8 cellular contexts compared by ENCODE assay signal in the genomic region with DNA sequence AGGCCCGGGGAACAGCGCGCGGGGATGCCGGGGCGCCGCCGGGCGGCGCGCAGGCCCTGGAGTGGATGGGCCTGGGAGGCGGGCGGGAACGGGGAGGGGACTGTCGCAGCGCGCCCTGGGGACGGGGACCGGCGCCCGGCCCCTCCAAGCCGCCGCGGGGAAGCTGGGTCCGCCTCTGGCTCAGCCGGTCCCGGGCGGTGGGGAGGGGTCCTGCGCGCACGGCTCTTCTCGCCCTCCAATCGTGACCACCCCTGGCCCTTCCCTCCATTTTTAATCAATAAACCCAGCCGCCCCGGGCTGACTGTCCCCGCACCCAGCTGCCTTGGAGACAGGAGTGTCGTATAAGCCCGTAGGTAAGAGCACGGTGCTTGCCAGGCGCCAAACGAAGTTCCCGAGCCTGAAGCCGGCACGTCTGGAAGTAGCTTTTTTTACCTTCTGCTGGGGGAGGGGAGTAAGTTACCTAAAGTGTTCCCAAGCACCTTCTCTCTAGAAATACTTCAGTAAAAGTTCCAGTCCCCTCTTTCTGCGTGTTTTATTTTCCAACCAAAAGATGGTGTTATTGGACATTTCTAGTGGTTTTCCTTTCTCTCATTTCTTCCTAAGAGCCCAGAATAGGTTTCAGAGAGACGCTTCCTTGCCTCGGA. TPM values are rescaled to one million over a fixed set of nuclear protein-coding genes. Genes with fewer than 3 reads are reported as not detected.
DNase-seq lines count a peak whose midpoint lies in the region; ATAC-seq, FAIRE-seq and TF ChIP-seq lines count a peak whose summit lies in the region.

No MANE protein-coding gene starts in this region.

- H3K4me3 ChIP-seq in BLaER1 treated with 17β-estradiol and CSF1 and Interleukin-3, amounts not matched to agents 10 nM and 100 nM, result peak overlapping the region; percentile 59 to 89 (median 78)
- H3K4me3 ChIP-seq in NT2/D1 (ENCODE audit: insufficient read length, low read depth) (peak overlapping the region; percentile 40), pancreas (peak overlapping the region; percentile 36 to 69 (median 56)), uterus (peak overlapping the region; percentile 40 to 59)

- no peaks in the 10 kb centered on the region for H3K36me3 Mint-ChIP-seq in activated naive CD4-positive, alpha-beta T cell treated with anti-CD3 and anti-CD28 coated beads, Interleukin-2, amount 50 U/mL, for 72 hours

- no peaks in the 10 kb centered on the region for H3K27me3 ChIP-seq in BLaER1 treated with 17β-estradiol and CSF1 and Interleukin-3, amounts not matched to agents 10 nM and 100 nM
- H3K27me3 ChIP-seq in NT2/D1 (ENCODE audit: insufficient read depth, insufficient read length), result no peaks in the 10 kb centered on the region
- H3K27me3 ChIP-seq in pancreas, result no peaks in the 10 kb centered on the region
- H3K27me3 ChIP-seq in uterus, result no peaks in the 10 kb centered on the region

- intact Hi-C loops in Right ventricle myocardium superior (cut with DNase I), result loop anchor here (5.0 kb wide), 1 partner anchor 56 kb away; a partner anchor contains a TSS
- intact Hi-C loops in pancreas (cut with DNase I), result no loop called here
- intact Hi-C loops in uterus (cut with DNase I; ENCODE audit: low total_unique reads), result loop anchor here (10.0 kb wide), 1 partner anchor 58 kb away; a partner anchor contains a TSS

- peaks cover 0 to 17% (median 4%) of the 10 kb centered on the region in 11 experiments; a peak in 7 of 22 replicates for H3K36me3 ChIP-seq in BLaER1 treated with 17β-estradiol and CSF1 and Interleukin-3, amounts not matched to agents 10 nM and 100 nM
- H3K36me3 ChIP-seq in NT2/D1 (ENCODE audit: insufficient read depth, insufficient read length, low read length) (peaks cover 22% of the 10 kb centered on the region), pancreas (no peaks in the 10 kb centered on the region), uterus (no peaks in the 10 kb centered on the region)

- no peak for TF ChIP-seq CTCF in pancreas (IDR thresholded peaks at IDR 0.05)
- no peak for TF ChIP-seq CTCF in uterus (IDR thresholded peaks at IDR 0.05)

- peak overlapping the region; percentile 89 to 97 for H3K27ac Mint-ChIP-seq in activated naive CD4-positive, alpha-beta T cell treated with anti-CD3 and anti-CD28 coated beads, Interleukin-2, amount 50 U/mL, for 72 hours

- ATAC-seq in HG03520 (IDR thresholded peaks at IDR 0.05; ENCODE audit: unreplicated experiment) (peak; percentile 33), Right ventricle myocardium superior (ENCODE audit: poor library complexity) (peak; percentile 54), pancreas (peak; percentile 42 to 63 (median 62))
- peak; percentile 45 to 65 for ATAC-seq in activated naive CD4-positive, alpha-beta T cell treated with anti-CD3 and anti-CD28 coated beads, Interleukin-2, amount 50 U/mL, for 72 hours

- peaks cover 0 to 15% (median 7%) of the 10 kb centered on the region in 11 experiments; a peak in 6 of 22 replicates for H3K9me3 ChIP-seq in BLaER1 treated with 17β-estradiol and CSF1 and Interleukin-3, amounts not matched to agents 10 nM and 100 nM (replicated peaks in 1 of 11)
- H3K9me3 ChIP-seq in NT2/D1 (ENCODE audit: insufficient read depth, low read length) (no peaks in the 10 kb centered on the region), pancreas (no peaks in the 10 kb centered on the region), uterus (no peaks in the 10 kb centered on the region)

- H3K9ac ChIP-seq in BLaER1 treated with 17β-estradiol and CSF1 and Interleukin-3, amounts not matched to agents 10 nM and 100 nM, result peak overlapping the region; percentile 96 to 99 (median 98)
- H3K9ac ChIP-seq in NT2/D1 (ENCODE audit: insufficient read length, low read depth), result peak overlapping the region; percentile 75

- TF ChIP-seq POLR2A in uterus (IDR thresholded peaks at IDR 0.05), result no peak

- H4K20me1 ChIP-seq in BLaER1 treated with 17β-estradiol and CSF1 and Interleukin-3, amounts not matched to agents 10 nM and 100 nM, result peaks cover 28 to 32% (median 32%) of the 10 kb centered on the region in 11 experiments

- 0 to 2% methylated on average over 32 to 44 of the region's 47 CpGs for WGBS in pancreas, 2 donors

- H3K9me3 Mint-ChIP-seq in activated naive CD4-positive, alpha-beta T cell treated with anti-CD3 and anti-CD28 coated beads, Interleukin-2, amount 50 U/mL, for 72 hours, result no peaks in the 10 kb centered on the region

- FAIRE-seq in GM19239 (lab: Jason Lieb, UNC), result no peak
- no peak for FAIRE-seq in pancreas (lab: Jason Lieb, UNC)

- H3K27ac ChIP-seq in BLaER1 treated with 17β-estradiol and CSF1 and Interleukin-3, amounts not matched to agents 10 nM and 100 nM, result peak overlapping the region; percentile 95 to 99 (median 97)
- H3K27ac ChIP-seq in pancreas (peak overlapping the region; percentile 84 to 93 (median 90)), uterus (peak overlapping the region; percentile 84 to 88)

- DNase-seq in GM19239 (ENCODE audit: insufficient read length, low spot score) (peak; percentile 67), NT2/D1 (ENCODE audit: low read depth, low spot score) (no peak), Right ventricle myocardium superior (peak; percentile 61), pancreas (peak; percentile 56 to 88 (median 72)), uterus (peak; percentile 37 to 39)
- peak; percentile 50 to 69 for DNase-seq in activated naive CD4-positive, alpha-beta T cell treated with anti-CD3 and anti-CD28 coated beads, Interleukin-2, amount 50 U/mL, for 72 hours (ENCODE audit: low spot score in 2 of 2)

- H3K4me1 ChIP-seq in BLaER1 treated with 17β-estradiol and CSF1 and Interleukin-3, amounts not matched to agents 10 nM and 100 nM, result peaks cover 51 to 61% (median 56%) of the 10 kb centered on the region in 10 experiments
- H3K4me1 ChIP-seq in NT2/D1 (ENCODE audit: insufficient read depth, insufficient read length) (peaks cover 14% of the 10 kb centered on the region), pancreas (peaks cover 15 to 27% (median 27%) of the 10 kb centered on the region in 3 donors), uterus (peaks cover 8 to 27% of the 10 kb centered on the region in 2 donors)

- H3K4me2 ChIP-seq in BLaER1 treated with 17β-estradiol and CSF1 and Interleukin-3, amounts not matched to agents 10 nM and 100 nM, result peak overlapping the region; percentile 86 to 99 (median 96)

RNA-seq across cellular contexts. Expression of a gene that starts 0.8 kb away (rescaled TPM):
- total RNA-seq in activated naive CD4-positive, alpha-beta T cell treated with anti-CD3 and anti-CD28 coated beads, Interleukin-2, amount 50 U/mL, for 72 hours, result 10 to 100 TPM; 16.3 to 22.0 TPM
- 11.6 TPM for total RNA-seq in Right ventricle myocardium superior
- total RNA-seq in pancreas, result 10 to 100 TPM in 1 of 6 donors, 1 to 10 TPM in 5; 7.1 to 15.2 (median 8.4) TPM
- polyA plus RNA-seq in pancreas, result 1 to 10 TPM; 5.7 to 9.2 TPM
- 10 to 100 TPM in 2 of 4 donors, 1 to 10 TPM in 2; 6.2 to 37.6 (median 10.7) TPM for total RNA-seq in uterus

RNA-seq across cellular contexts. Expression of a gene that starts 55.8 kb away (rescaled TPM):
- total RNA-seq in activated naive CD4-positive, alpha-beta T cell treated with anti-CD3 and anti-CD28 coated beads, Interleukin-2, amount 50 U/mL, for 72 hours, result 10 to 100 TPM; 34.3 to 35.6 TPM
- total RNA-seq in Right ventricle myocardium superior (51.7 TPM), pancreas (10 to 100 TPM; 14.9 to 19.7 (median 16.7) TPM), uterus (10 to 100 TPM in 3 of 4 donors, 1 to 10 TPM in 1; 3.1 to 56.8 (median 45.9) TPM)
- 10 to 100 TPM in 1 of 2 donors, 1 to 10 TPM in 1; 8.4 to 20.1 TPM for polyA plus RNA-seq in pancreas

Comparison
In these comparisons a context has a peak if more than half of its experiments do, and no peak if none do; other contexts are left out.
1. intact Hi-C loops: an anchor here in Right ventricle myocardium superior (5.0 kb wide) and uterus (10.0 kb wide); none called in pancreas.